23 cellular contexts compared by ENCODE assay signal in genomic region chr19:11400695-11401291, GRCh38. TPM values are rescaled to one million over a fixed set of nuclear protein-coding genes. Genes with fewer than 3 reads are reported as not detected.
DNase-seq lines count a peak whose midpoint lies in the region; ATAC-seq, FAIRE-seq and TF ChIP-seq lines count a peak whose summit lies in the region.
"Had no signal": no experiment of that assay in that cellular context is flagged by ENCODE, and none has a peak within 500 bp of the region (broad histone marks: within the 10 kb centered on the region; RNA-seq: fewer than 3 reads in every experiment).

No MANE protein-coding gene starts in this region.

- POLR2A ChIA-PET in HepG2 (lab: Yijun Ruan, JAX) = no interaction called here

- H3K4me3 ChIP-seq in HepG2 (replicated peaks in 1 of 3; ENCODE audit: insufficient read depth in 1 of 3, low read depth in 2 of 3, low read length in 3 of 3) (no peak overlapping the region), right lobe of liver (no peak overlapping the region), kidney (ENCODE audit: low read length in 2 of 2) (no peak overlapping the region)

- DNase-seq in HepG2 (ENCODE audit: low spot score) = no peak
- no peak for DNase-seq in right lobe of liver
- peak; percentile 1 for DNase-seq in RPMI8226
- DNase-seq in kidney = peak; percentile 12
- DNase-seq: BE2C, DMS 273 treated with DMSO at 0.1 percent for 48 hours, DMS79 treated with DMSO at 0.1 percent for 48 hours, NCI-H1105 treated with DMSO at 0.1 percent for 48 hours, NCI-H2029 treated with DMSO at 0.1 percent for 48 hours, NCI-H226, NCI-H510A treated with DMSO at 0.1 percent for 48 hours, NCI-H82, Right ventricle myocardium superior, SW 1271, T-helper 17 cell had no signal

- no peaks in the 10 kb centered on the region for H3K27me3 ChIP-seq in HepG2 (ENCODE audit: control insufficient read depth in 1 of 2, insufficient read depth in 2 of 2, low read length in 2 of 2)
- H3K27me3 ChIP-seq in right lobe of liver = no peaks in the 10 kb centered on the region
- H3K27me3 ChIP-seq: BE2C had no signal

- no peak for TF ChIP-seq RAD21 in HepG2 (CRISPR knock-in tag; IDR thresholded peaks at IDR 0.05)

- H2AFZ ChIP-seq in HepG2 (ENCODE audit: low read length) = no peak overlapping the region

- no peak for FAIRE-seq in HepG2 (lab: Jason Lieb, UNC)
- FAIRE-seq in kidney (lab: Jason Lieb, UNC) = no peak
- FAIRE-seq: GM12891, GM18507, H54 had no signal

- TF ChIP-seq CTCF in HepG2 (CRISPR knock-in tag; IDR thresholded peaks at IDR 0.05) (no peak), right lobe of liver (IDR thresholded peaks at IDR 0.05) (no peak), kidney (IDR thresholded peaks at IDR 0.05; ENCODE audit: borderline replicate concordance, extremely low read depth, insufficient read depth) (no peak)

- CTCF ChIA-PET in HepG2 (lab: Yijun Ruan, JAX; ENCODE audit: low intra/inter-chr PET ratio, low total read pairs) = no interaction called here

- in situ Hi-C loops in HepG2 (cut with HindIII; ENCODE audit: extremely low pct_ligation_motif_present, low pct_unique_long_range_greater_than_20kb) = no loop called here

- no peak overlapping the region for H3K4me2 ChIP-seq in HepG2 (ENCODE audit: low read depth, low read length)
- H3K4me2 ChIP-seq: KMS-11 had no signal

- no peak for TF ChIP-seq POLR2A in HepG2 (IDR thresholded peaks at IDR 0.05; ENCODE audit: insufficient read depth in 1 of 2, low read depth in 2 of 2, low read length in 2 of 2)
- TF ChIP-seq POLR2A in right lobe of liver (IDR thresholded peaks at IDR 0.05) = no peak

- no TSS peak for BruUV-seq in HepG2 (replicated peaks; lab: Mats Ljungman, UMichigan)

- WGBS in HepG2 (ENCODE audit: low lambda C conversion rate) = 97% methylated on average over 7 of the region's 7 CpGs
- whole genome bisulfite sequencing in right lobe of liver (ENCODE audit: insufficient coverage, low coverage, low lambda C conversion rate, missing lambda C conversion rate) = 93% methylated on average over 7 of the region's 7 CpGs

- H3K9me3 ChIP-seq in HepG2 (ENCODE audit: low read length) = no peaks in the 10 kb centered on the region
- H3K9me3 ChIP-seq in right lobe of liver = no peaks in the 10 kb centered on the region
- no peaks in the 10 kb centered on the region for H3K9me3 ChIP-seq in kidney (ENCODE audit: control insufficient read depth in 1 of 2, low read length in 2 of 2)
- H3K9me3 ChIP-seq: BE2C had no signal

- H3K36me3 ChIP-seq in HepG2 (replicated peaks in 1 of 2; ENCODE audit: control insufficient read depth in 1 of 2, insufficient read depth in 2 of 2, low read length in 2 of 2) = no peaks in the 10 kb centered on the region
- no peaks in the 10 kb centered on the region for H3K36me3 ChIP-seq in right lobe of liver
- H3K36me3 ChIP-seq in kidney (ENCODE audit: control insufficient read depth in 1 of 2, insufficient read depth in 2 of 2, low read length in 2 of 2) = peaks cover 2 to 21% of the 10 kb centered on the region in 2 donors
- H3K36me3 ChIP-seq: BE2C had no signal

- no peaks in the 10 kb centered on the region for H4K20me1 ChIP-seq in HepG2 (ENCODE audit: insufficient read depth, low read length)

- ATAC-seq in HepG2 = no peak
- no peak for ATAC-seq in right lobe of liver
- no peak for ATAC-seq in HG02970 (IDR thresholded peaks at IDR 0.05; ENCODE audit: low FRiP score, unreplicated experiment)
- ATAC-seq in GM21526 (IDR thresholded peaks at IDR 0.05; ENCODE audit: low FRiP score, unreplicated experiment) = no peak
- no peak for ATAC-seq in activated CD4-positive, CD25-positive, alpha-beta regulatory T cell treated with anti-CD3 and anti-CD28 coated beads, Interleukin-2, amount 50 U/mL, for 24 hours
- ATAC-seq: T-helper 17 cell had no signal

- no peaks in the 10 kb centered on the region for H3K79me2 ChIP-seq in HepG2 (ENCODE audit: insufficient read depth, low read length)

- TF ChIP-seq EP300 in HepG2 (IDR thresholded peaks at IDR 0.05; ENCODE audit: low read depth in 2 of 2, low read length in 2 of 2) (no peak), HepG2 (CRISPR knock-in tag; IDR thresholded peaks at IDR 0.05; ENCODE audit: borderline replicate concordance) (no peak)

- intact Hi-C loops in HepG2 (cut with micrococcal nuclease; ENCODE audit: unreplicated experiment) (no loop called here), right lobe of liver (cut with DNase I) (no loop called here), kidney (cut with DNase I) (no loop called here)

- H3K9ac ChIP-seq in HepG2 (ENCODE audit: insufficient read depth, low read depth, low read length) (no peak overlapping the region), kidney (ENCODE audit: low read length in 2 of 2) (no peak overlapping the region)
- H3K9ac ChIP-seq: KMS-11 had no signal

- no peaks in the 10 kb centered on the region for H3K4me1 ChIP-seq in HepG2 (ENCODE audit: insufficient read depth, low read length)
- no peaks in the 10 kb centered on the region for H3K4me1 ChIP-seq in right lobe of liver
- no peaks in the 10 kb centered on the region for H3K4me1 ChIP-seq in kidney (ENCODE audit: control insufficient read depth in 1 of 2, insufficient read depth in 1 of 2, low read depth in 1 of 2, low read length in 2 of 2)

- H3K27ac ChIP-seq in HepG2 (ENCODE audit: extremely low read length, insufficient read depth, low read length) (no peak overlapping the region), right lobe of liver (no peak overlapping the region), kidney (ENCODE audit: low read depth in 2 of 2, low read length in 2 of 2) (no peak overlapping the region)
- H3K27ac ChIP-seq: KMS-11 had no signal

RNA-seq across cellular contexts. Expression of gene EPOR, which starts 16.7 kb away (rescaled TPM):
- total RNA-seq in HepG2 (2016; rRNA removed; fragmentation: Illumina TruSeq; extraction: Trizol) (1.2 and 2.9 TPM in 2 replicates), right lobe of liver (1 to 10 TPM; 4.9 to 8.7 (median 7.1) TPM), kidney (23.6 TPM)
- 0.61 and 0.88 TPM in 2 replicates for total RNA-seq in HepG2 (2016; cell fraction: cytosol; rRNA removed; fragmentation: Illumina TruSeq; extraction: Trizol; ENCODE audit: low read depth)
- 1.4 and 2.9 TPM in 2 replicates for total RNA-seq in HepG2 (2016; cell fraction: insoluble cytoplasmic fraction; rRNA removed; fragmentation: Illumina TruSeq; extraction: Trizol)
- total RNA-seq in HepG2 (2016; cell fraction: membrane; rRNA removed; fragmentation: Illumina TruSeq; extraction: Trizol) = 2.3 and 2.5 TPM in 2 replicates
- 2.5 and 3.1 TPM in 2 replicates for total RNA-seq in HepG2 (2016; cell fraction: nucleus; rRNA removed; fragmentation: Illumina TruSeq; extraction: Trizol)
- polyA plus RNA-seq in HepG2 (2011; rRNA removed) (5.3 and 7.0 TPM in 2 replicates), kidney (ENCODE audit: insufficient read depth, low read depth, low replicate concordance) (20.4 TPM)
- polyA plus RNA-seq in HepG2 (2011; cell fraction: cytosol; rRNA removed) = 3.4 and 5.3 TPM in 2 replicates
- 46.2 and 52.8 TPM in 2 replicates for polyA plus RNA-seq in HepG2 (2011; cell fraction: nucleus; rRNA removed)
- 3.2 and 4.2 TPM in 2 replicates for polyA plus RNA-seq in HepG2 (2012)
- 1.4 and 1.7 TPM in 2 replicates for polyA plus RNA-seq in HepG2 (2016; cell fraction: cytosol; fragmentation: Illumina TruSeq; extraction: Trizol; ENCODE audit: low read depth)
- 2.0 and 2.2 TPM in 2 replicates for polyA plus RNA-seq in HepG2 (2016; cell fraction: insoluble cytoplasmic fraction; fragmentation: Illumina TruSeq; extraction: Trizol; ENCODE audit: low read depth)
- 2.5 and 3.1 TPM in 2 replicates for polyA plus RNA-seq in HepG2 (2016; cell fraction: membrane; fragmentation: Illumina TruSeq; extraction: Trizol; ENCODE audit: low read depth)
- 8.5 and 9.5 TPM in 2 replicates for polyA plus RNA-seq in HepG2 (2016; cell fraction: nucleus; fragmentation: Illumina TruSeq; extraction: Trizol; ENCODE audit: insufficient read depth, low read depth)
- polyA minus RNA-seq in HepG2 (2011; rRNA and poly(A)+ RNA removed; ENCODE audit: low replicate concordance) = 5.8 and 9.7 TPM in 2 replicates
- polyA minus RNA-seq in HepG2 (2011; cell fraction: cytosol; rRNA and poly(A)+ RNA removed) = 1.8 and 3.3 TPM in 2 replicates
- polyA minus RNA-seq in HepG2 (2011; cell fraction: nucleus; rRNA and poly(A)+ RNA removed) = 2.6 and 2.7 TPM in 2 replicates

RNA-seq across cellular contexts. Expression of gene RGL3, which starts 18.3 kb away (rescaled TPM):
- 1.2 and 4.2 TPM in 2 replicates for total RNA-seq in HepG2 (2016; rRNA removed; fragmentation: Illumina TruSeq; extraction: Trizol)
- total RNA-seq in HepG2 (2016; cell fraction: cytosol; rRNA removed; fragmentation: Illumina TruSeq; extraction: Trizol; ENCODE audit: low read depth) = 2.5 and 4.2 TPM in 2 replicates
- total RNA-seq in HepG2 (2016; cell fraction: insoluble cytoplasmic fraction; rRNA removed; fragmentation: Illumina TruSeq; extraction: Trizol) = 0.24 and 4.3 TPM in 2 replicates
- total RNA-seq in HepG2 (2016; cell fraction: membrane; rRNA removed; fragmentation: Illumina TruSeq; extraction: Trizol) = 0.80 and 2.7 TPM in 2 replicates
- total RNA-seq in HepG2 (2016; cell fraction: nucleus; rRNA removed; fragmentation: Illumina TruSeq; extraction: Trizol) = 5.7 and 8.1 TPM in 2 replicates
- polyA plus RNA-seq in HepG2 (2011; rRNA removed) = 7.6 and 8.4 TPM in 2 replicates
- 0.79 and 1.9 TPM in 2 replicates for polyA plus RNA-seq in HepG2 (2011; cell fraction: cytosol; rRNA removed)
- polyA plus RNA-seq in HepG2 (2011; cell fraction: nucleus; rRNA removed) = 95.2 and 108 TPM in 2 replicates
- polyA plus RNA-seq in HepG2 (2012) = 9.4 TPM in 2 replicates
- polyA plus RNA-seq in HepG2 (2016; cell fraction: cytosol; fragmentation: Illumina TruSeq; extraction: Trizol; ENCODE audit: low read depth) = 0.75 and 0.92 TPM in 2 replicates
- polyA plus RNA-seq in HepG2 (2016; cell fraction: insoluble cytoplasmic fraction; fragmentation: Illumina TruSeq; extraction: Trizol; ENCODE audit: low read depth) = 1.5 and 2.8 TPM in 2 replicates
- 0.85 and 1.4 TPM in 2 replicates for polyA plus RNA-seq in HepG2 (2016; cell fraction: membrane; fragmentation: Illumina TruSeq; extraction: Trizol; ENCODE audit: low read depth)
- 38.5 and 40.9 TPM in 2 replicates for polyA plus RNA-seq in HepG2 (2016; cell fraction: nucleus; fragmentation: Illumina TruSeq; extraction: Trizol; ENCODE audit: insufficient read depth, low read depth)
- polyA minus RNA-seq in HepG2 (2011; rRNA and poly(A)+ RNA removed; ENCODE audit: low replicate concordance) = 7.1 and 16.7 TPM in 2 replicates
- polyA minus RNA-seq in HepG2 (2011; cell fraction: cytosol; rRNA and poly(A)+ RNA removed) = 3.9 and 4.1 TPM in 2 replicates
- polyA minus RNA-seq in HepG2 (2011; cell fraction: nucleus; rRNA and poly(A)+ RNA removed) = 14.0 and 15.7 TPM in 2 replicates
- total RNA-seq in right lobe of liver = 10 to 100 TPM in 5 of 6 experiments, 1 to 10 TPM in 1; 6.7 to 26.6 (median 19.7) TPM
- 126 TPM for total RNA-seq in kidney
- polyA plus RNA-seq in kidney (ENCODE audit: insufficient read depth, low read depth, low replicate concordance) = 56.9 TPM
- total RNA-seq: HT1080, T-helper 17 cell had no signal

RNA-seq across cellular contexts. Expression of gene SWSAP1, which starts 26.3 kb away (rescaled TPM):
- total RNA-seq in HepG2 (2016; rRNA removed; fragmentation: Illumina TruSeq; extraction: Trizol) (3.1 and 3.3 TPM in 2 replicates), right lobe of liver (1 to 10 TPM; 1.4 to 2.7 (median 2.3) TPM), kidney (4.1 TPM)
- 0.81 and 1.5 TPM in 2 replicates for total RNA-seq in HepG2 (2016; cell fraction: cytosol; rRNA removed; fragmentation: Illumina TruSeq; extraction: Trizol; ENCODE audit: low read depth)
- 3.1 and 3.4 TPM in 2 replicates for total RNA-seq in HepG2 (2016; cell fraction: insoluble cytoplasmic fraction; rRNA removed; fragmentation: Illumina TruSeq; extraction: Trizol)
- total RNA-seq in HepG2 (2016; cell fraction: membrane; rRNA removed; fragmentation: Illumina TruSeq; extraction: Trizol) = 1.9 and 2.2 TPM in 2 replicates
- total RNA-seq in HepG2 (2016; cell fraction: nucleus; rRNA removed; fragmentation: Illumina TruSeq; extraction: Trizol) = 1.3 and 2.3 TPM in 2 replicates
- polyA plus RNA-seq in HepG2 (2011; rRNA removed) (2.7 and 3.9 TPM in 2 replicates), kidney (ENCODE audit: insufficient read depth, low read depth, low replicate concordance) (6.2 TPM)
- 2.3 and 3.3 TPM in 2 replicates for polyA plus RNA-seq in HepG2 (2011; cell fraction: cytosol; rRNA removed)
- 4.9 and 5.4 TPM in 2 replicates for polyA plus RNA-seq in HepG2 (2011; cell fraction: nucleus; rRNA removed)
- 1.5 and 1.6 TPM in 2 replicates for polyA plus RNA-seq in HepG2 (2012)
- polyA plus RNA-seq in HepG2 (2016; cell fraction: cytosol; fragmentation: Illumina TruSeq; extraction: Trizol; ENCODE audit: low read depth) = 0.61 and 0.65 TPM in 2 replicates
- polyA plus RNA-seq in HepG2 (2016; cell fraction: insoluble cytoplasmic fraction; fragmentation: Illumina TruSeq; extraction: Trizol; ENCODE audit: low read depth) = 3.9 and 4.4 TPM in 2 replicates
- 1.2 and 1.6 TPM in 2 replicates for polyA plus RNA-seq in HepG2 (2016; cell fraction: membrane; fragmentation: Illumina TruSeq; extraction: Trizol; ENCODE audit: low read depth)
- polyA plus RNA-seq in HepG2 (2016; cell fraction: nucleus; fragmentation: Illumina TruSeq; extraction: Trizol; ENCODE audit: insufficient read depth, low read depth) = 2.9 and 3.2 TPM in 2 replicates
- polyA minus RNA-seq in HepG2 (2011; rRNA and poly(A)+ RNA removed; ENCODE audit: low replicate concordance) = 1.3 and 2.7 TPM in 2 replicates
- polyA minus RNA-seq in HepG2 (2011; cell fraction: cytosol; rRNA and poly(A)+ RNA removed) = 0.79 and 0.97 TPM in 2 replicates
- polyA minus RNA-seq in HepG2 (2011; cell fraction: nucleus; rRNA and poly(A)+ RNA removed) = 1.8 and 2.7 TPM in 2 replicates

RNA-seq across cellular contexts. Expression of gene ODAD3, which starts 34.1 kb away (rescaled TPM):
- total RNA-seq in HepG2 (2016; rRNA removed; fragmentation: Illumina TruSeq; extraction: Trizol) (0.04 TPM in 1 of 2 replicates, not detected in the other), right lobe of liver (under 1 TPM; 0.21 to 0.73 (median 0.54) TPM), kidney (1.5 TPM)
- not detected in 2 replicates for total RNA-seq in HepG2 (2016; cell fraction: cytosol; rRNA removed; fragmentation: Illumina TruSeq; extraction: Trizol; ENCODE audit: low read depth)
- 0.19 TPM in 1 of 2 replicates, not detected in the other for total RNA-seq in HepG2 (2016; cell fraction: insoluble cytoplasmic fraction; rRNA removed; fragmentation: Illumina TruSeq; extraction: Trizol)
- 0.38 TPM in 1 of 2 replicates, not detected in the other for total RNA-seq in HepG2 (2016; cell fraction: membrane; rRNA removed; fragmentation: Illumina TruSeq; extraction: Trizol)
- total RNA-seq in HepG2 (2016; cell fraction: nucleus; rRNA removed; fragmentation: Illumina TruSeq; extraction: Trizol) = 0.19 and 0.34 TPM in 2 replicates
- polyA plus RNA-seq in HepG2 (2011; rRNA removed) (0.08 and 0.35 TPM in 2 replicates), kidney (ENCODE audit: insufficient read depth, low read depth, low replicate concordance) (7.1 TPM)
- 0.23 and 0.26 TPM in 2 replicates for polyA plus RNA-seq in HepG2 (2011; cell fraction: cytosol; rRNA removed)
- polyA plus RNA-seq in HepG2 (2011; cell fraction: nucleus; rRNA removed) = 0.29 and 0.42 TPM in 2 replicates
- 0.08 and 0.13 TPM in 2 replicates for polyA plus RNA-seq in HepG2 (2012)
- polyA plus RNA-seq in HepG2 (2016; cell fraction: cytosol; fragmentation: Illumina TruSeq; extraction: Trizol; ENCODE audit: low read depth) = not detected in 2 replicates
- 0.20 TPM in 1 of 2 replicates, not detected in the other for polyA plus RNA-seq in HepG2 (2016; cell fraction: insoluble cytoplasmic fraction; fragmentation: Illumina TruSeq; extraction: Trizol; ENCODE audit: low read depth)
- not detected in 2 replicates for polyA plus RNA-seq in HepG2 (2016; cell fraction: membrane; fragmentation: Illumina TruSeq; extraction: Trizol; ENCODE audit: low read depth)
- polyA plus RNA-seq in HepG2 (2016; cell fraction: nucleus; fragmentation: Illumina TruSeq; extraction: Trizol; ENCODE audit: insufficient read depth, low read depth) = 0.32 and 1.2 TPM in 2 replicates
- polyA minus RNA-seq in HepG2 (2011; rRNA and poly(A)+ RNA removed; ENCODE audit: low replicate concordance) = 1.6 TPM in 1 of 2 replicates, not detected in the other
- polyA minus RNA-seq in HepG2 (2011; cell fraction: cytosol; rRNA and poly(A)+ RNA removed) = not detected in 2 replicates
- 0.25 TPM in 1 of 2 replicates, not detected in the other for polyA minus RNA-seq in HepG2 (2011; cell fraction: nucleus; rRNA and poly(A)+ RNA removed)
- total RNA-seq: T-helper 17 cell had no signal

RNA-seq across cellular contexts. Expression of gene PRKCSH, which starts 34.6 kb away (rescaled TPM):
- 44.2 and 125 TPM in 2 replicates for total RNA-seq in HepG2 (2016; rRNA removed; fragmentation: Illumina TruSeq; extraction: Trizol)
- total RNA-seq in HepG2 (2016; cell fraction: cytosol; rRNA removed; fragmentation: Illumina TruSeq; extraction: Trizol; ENCODE audit: low read depth) = 48.9 and 50.4 TPM in 2 replicates
- 34.7 and 135 TPM in 2 replicates for total RNA-seq in HepG2 (2016; cell fraction: insoluble cytoplasmic fraction; rRNA removed; fragmentation: Illumina TruSeq; extraction: Trizol)
- 48.6 and 53.5 TPM in 2 replicates for total RNA-seq in HepG2 (2016; cell fraction: membrane; rRNA removed; fragmentation: Illumina TruSeq; extraction: Trizol)
- 112 and 115 TPM in 2 replicates for total RNA-seq in HepG2 (2016; cell fraction: nucleus; rRNA removed; fragmentation: Illumina TruSeq; extraction: Trizol)
- polyA plus RNA-seq in HepG2 (2011; rRNA removed) = 85.1 and 111 TPM in 2 replicates
- polyA plus RNA-seq in HepG2 (2011; cell fraction: cytosol; rRNA removed) = 50.0 and 58.7 TPM in 2 replicates
- polyA plus RNA-seq in HepG2 (2011; cell fraction: nucleus; rRNA removed) = 284 and 361 TPM in 2 replicates
- polyA plus RNA-seq in HepG2 (2012) = 138 and 245 TPM in 2 replicates
- polyA plus RNA-seq in HepG2 (2016; cell fraction: cytosol; fragmentation: Illumina TruSeq; extraction: Trizol; ENCODE audit: low read depth) = 34.6 and 43.1 TPM in 2 replicates
- 46.2 and 78.4 TPM in 2 replicates for polyA plus RNA-seq in HepG2 (2016; cell fraction: insoluble cytoplasmic fraction; fragmentation: Illumina TruSeq; extraction: Trizol; ENCODE audit: low read depth)
- 62.2 and 79.4 TPM in 2 replicates for polyA plus RNA-seq in HepG2 (2016; cell fraction: membrane; fragmentation: Illumina TruSeq; extraction: Trizol; ENCODE audit: low read depth)
- polyA plus RNA-seq in HepG2 (2016; cell fraction: nucleus; fragmentation: Illumina TruSeq; extraction: Trizol; ENCODE audit: insufficient read depth, low read depth) = 408 and 430 TPM in 2 replicates
- polyA minus RNA-seq in HepG2 (2011; rRNA and poly(A)+ RNA removed; ENCODE audit: low replicate concordance) = 138 and 163 TPM in 2 replicates
- polyA minus RNA-seq in HepG2 (2011; cell fraction: cytosol; rRNA and poly(A)+ RNA removed) = 104 and 130 TPM in 2 replicates
- polyA minus RNA-seq in HepG2 (2011; cell fraction: nucleus; rRNA and poly(A)+ RNA removed) = 60.0 and 70.7 TPM in 2 replicates
- 100 to 1,000 TPM; 114 to 206 (median 192) TPM for total RNA-seq in right lobe of liver
- total RNA-seq in kidney = 278 TPM
- polyA plus RNA-seq in kidney (ENCODE audit: insufficient read depth, low read depth, low replicate concordance) = 182 TPM

Comparison
In these comparisons a context has a peak if more than half of its experiments do, and no peak if none do; other contexts are left out.
1. DNase-seq: peak in RPMI8226 (single experiment) and kidney (single experiment); none in HepG2 (single experiment) and right lobe of liver (0 of 3).